Comparison of ENCODE assay signal across 1 cellular context in genomic region chr12:12562585-12563245, GRCh38.
TF ChIP-seq lines count a peak whose summit lies in the region.

Gene DUSP16 (minus strand): TSS chr12:12562863. CDS start chr12:12521098, 41,765 bp downstream.

TF ChIP-seq in HepG2, 621 proteins besides CTCF, POLR2A, EP300 and RAD21 (continued from another document and continues in another):
- TF ChIP-seq FOXK1 (CRISPR knock-in tag; IDR thresholded peaks at IDR 0.05; ENCODE audit: borderline replicate concordance, low read depth) (no peak), ATF7 (IDR thresholded peaks at IDR 0.05) (peak; percentile 70), ATF7 (CRISPR knock-in tag; IDR thresholded peaks at IDR 0.05) (no peak), SOX6 (IDR thresholded peaks at IDR 0.05) (no peak), SOX6 (CRISPR knock-in tag; IDR thresholded peaks at IDR 0.05) (0 out of 2 replicates have a peak, but pooled peaks have one; percentile 11), ZEB1 (IDR thresholded peaks at IDR 0.05; ENCODE audit: insufficient replicate concordance, low read depth) (no peak), ZNF567 (CRISPR knock-in tag; IDR thresholded peaks at IDR 0.05; ENCODE audit: borderline replicate concordance) (no peak), ZNF251 (CRISPR knock-in tag; IDR thresholded peaks at IDR 0.05) (no peak), EEA1 (CRISPR knock-in tag; IDR thresholded peaks at IDR 0.05; ENCODE audit: borderline replicate concordance) (no peak), KDM2A (CRISPR knock-in tag; IDR thresholded peaks at IDR 0.05; ENCODE audit: borderline replicate concordance, low read depth) (0 out of 2 replicates have a peak, but pooled peaks have one; percentile 29), ZNF33A (CRISPR knock-in tag; IDR thresholded peaks at IDR 0.05; ENCODE audit: borderline replicate concordance) (no peak), LRRFIP1 (CRISPR knock-in tag; conservative IDR thresholded peaks at IDR 0.05) (no peak), MTA3 (CRISPR knock-in tag; IDR thresholded peaks at IDR 0.05) (no peak), POGK (CRISPR knock-in tag; conservative IDR thresholded peaks at IDR 0.05) (0 out of 2 replicates have a peak, but pooled peaks have one; percentile 38), IRF9 (CRISPR knock-in tag; IDR thresholded peaks at IDR 0.05; ENCODE audit: borderline replicate concordance) (no peak), ZNF746 (CRISPR knock-in tag; IDR thresholded peaks at IDR 0.05) (peak; percentile 79), ZNF510 (CRISPR knock-in tag; IDR thresholded peaks at IDR 0.05; ENCODE audit: low read depth) (no peak), WIZ (CRISPR knock-in tag; IDR thresholded peaks at IDR 0.05) (no peak), PHB2 (IDR thresholded peaks at IDR 0.05; ENCODE audit: partially characterized antibody) (no peak), ARNT2 (CRISPR knock-in tag; IDR thresholded peaks at IDR 0.05; ENCODE audit: low read depth) (0 out of 2 replicates have a peak, but pooled peaks have one; percentile 21), ESRRA (CRISPR knock-in tag; IDR thresholded peaks at IDR 0.05; ENCODE audit: low read depth) (no peak), MAF1 (CRISPR knock-in tag; IDR thresholded peaks at IDR 0.05; ENCODE audit: borderline replicate concordance) (no peak), ZNF484 (CRISPR knock-in tag; IDR thresholded peaks at IDR 0.05; ENCODE audit: borderline replicate concordance, low read depth) (no peak), ZNF687 (CRISPR knock-in tag; IDR thresholded peaks at IDR 0.05) (peak; percentile 73), PAWR (CRISPR knock-in tag; IDR thresholded peaks at IDR 0.05; ENCODE audit: borderline replicate concordance) (no peak), MXI1 (IDR thresholded peaks at IDR 0.05; ENCODE audit: borderline replicate concordance, low read depth, low read length) (peak; percentile 28; the same call in 1 of the 3 replicates), SALL2 (CRISPR knock-in tag; IDR thresholded peaks at IDR 0.05) (peak; percentile 50; the same call in 1 of the 2 replicates), SCMH1 (CRISPR knock-in tag; IDR thresholded peaks at IDR 0.05; ENCODE audit: borderline replicate concordance) (no peak), NFE2 (CRISPR knock-in tag; IDR thresholded peaks at IDR 0.05) (no peak), UBTF (CRISPR knock-in tag; IDR thresholded peaks at IDR 0.05) (peak; percentile 67), ZBTB8A (CRISPR knock-in tag; IDR thresholded peaks at IDR 0.05; ENCODE audit: borderline replicate concordance, low read depth) (no peak), PAXIP1 (CRISPR knock-in tag; conservative IDR thresholded peaks at IDR 0.05) (peak; percentile 49), KMT2B (CRISPR knock-in tag; IDR thresholded peaks at IDR 0.05) (peak; percentile 47; the same call in 1 of the 2 replicates), HOXA3 (CRISPR knock-in tag; IDR thresholded peaks at IDR 0.05) (peak; percentile 82), ZNF441 (CRISPR knock-in tag; IDR thresholded peaks at IDR 0.05; ENCODE audit: borderline replicate concordance) (peak; percentile 97), POLR2G (IDR thresholded peaks at IDR 0.05; ENCODE audit: low read depth, low read length) (peak; percentile 53), HNRNPK (IDR thresholded peaks at IDR 0.05; ENCODE audit: low read depth, low read length, poor library complexity, severe bottlenecking) (peak; percentile 71), KDM3A (CRISPR knock-in tag; IDR thresholded peaks at IDR 0.05; ENCODE audit: low read depth) (0 out of 2 replicates have a peak, but pooled peaks have one; percentile 35), KLF16 (CRISPR knock-in tag; IDR thresholded peaks at IDR 0.05) (no peak), KLF11 (CRISPR knock-in tag; IDR thresholded peaks at IDR 0.05) (no peak), ZBTB2 (CRISPR knock-in tag; IDR thresholded peaks at IDR 0.05; ENCODE audit: low read depth) (peak; percentile 56; the same call in 1 of the 2 replicates), ZNF101 (CRISPR knock-in tag; IDR thresholded peaks at IDR 0.05; ENCODE audit: borderline replicate concordance, low read depth) (no peak), NCOR1 (IDR thresholded peaks at IDR 0.05; ENCODE audit: borderline replicate concordance, low read length) (no peak), BRD4 (CRISPR knock-in tag; IDR thresholded peaks at IDR 0.05) (peak; percentile 43; the same call in 1 of the 2 replicates), ZNF569 (CRISPR knock-in tag; IDR thresholded peaks at IDR 0.05; ENCODE audit: borderline replicate concordance) (no peak), ELF3 (CRISPR knock-in tag; IDR thresholded peaks at IDR 0.05) (0 out of 2 replicates have a peak, but pooled peaks have one; percentile 10), KDM6A (CRISPR knock-in tag; IDR thresholded peaks at IDR 0.05; ENCODE audit: low read depth) (no peak)
- TF ChIP-seq, protein P1, sequence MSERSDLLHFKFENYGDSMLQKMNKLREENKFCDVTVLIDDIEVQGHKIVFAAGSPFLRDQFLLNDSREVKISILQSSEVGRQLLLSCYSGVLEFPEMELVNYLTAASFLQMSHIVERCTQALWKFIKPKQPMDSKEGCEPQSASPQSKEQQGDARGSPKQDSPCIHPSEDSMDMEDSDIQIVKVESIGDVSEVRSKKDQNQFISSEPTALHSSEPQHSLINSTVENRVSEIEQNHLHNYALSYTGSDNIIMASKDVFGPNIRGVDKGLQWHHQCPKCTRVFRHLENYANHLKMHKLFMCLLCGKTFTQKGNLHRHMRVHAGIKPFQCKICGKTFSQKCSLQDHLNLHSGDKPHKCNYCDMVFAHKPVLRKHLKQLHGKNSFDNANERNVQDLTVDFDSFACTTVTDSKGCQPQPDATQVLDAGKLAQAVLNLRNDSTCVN (CRISPR knock-in tag; IDR thresholded peaks at IDR 0.05; ENCODE audit: borderline replicate concordance), result no peak
